Comparison of ENCODE assay signal across 10 cellular contexts in genomic region chr14:63737582-63738006, GRCh38. TPM values are rescaled to one million over a fixed set of nuclear protein-coding genes. Genes with fewer than 3 reads are reported as not detected.
DNase-seq lines count a peak whose midpoint lies in the region; ATAC-seq and TF ChIP-seq lines count a peak whose summit lies in the region.
"Had no signal": no experiment of that assay in that cellular context is flagged by ENCODE, and none has a peak within 500 bp of the region (broad histone marks: within the 10 kb centered on the region; RNA-seq: fewer than 3 reads in every experiment).

No MANE protein-coding gene starts in this region.

- no peaks in the 10 kb centered on the region; the same call in 1 of the 2 replicates for H3K79me2 ChIP-seq in SK-N-SH (ENCODE audit: insufficient read depth)
- H3K79me2 ChIP-seq: parathyroid adenoma had no signal

- TF ChIP-seq RAD21 in SK-N-SH (IDR thresholded peaks at IDR 0.05; ENCODE audit: low read length), result no peak

- H3K27me3 ChIP-seq in SK-N-SH (ENCODE audit: insufficient read depth) (no peaks in the 10 kb centered on the region), testis (no peaks in the 10 kb centered on the region)

- H3K4me3 ChIP-seq in SK-N-SH (ENCODE audit: low read depth in 2 of 2, low read length in 1 of 2) (no peak overlapping the region), testis (no peak overlapping the region)
- H3K4me3 ChIP-seq: K562 had no signal

- H3K4me3 Mint-ChIP-seq in activated naive CD8-positive, alpha-beta T cell treated with anti-CD3 and anti-CD28 coated beads, Interleukin-2, amount 10 ng/mL, durations not matched to agents 7 days and 5 days, result peak overlapping the region; percentile 81

- no peak for TF ChIP-seq EP300 in SK-N-SH (IDR thresholded peaks at IDR 0.05; ENCODE audit: borderline replicate concordance in 1 of 2, low read depth in 1 of 2, low read length in 1 of 2)

- no peak overlapping the region for H2AFZ ChIP-seq in SK-N-SH (ENCODE audit: low read depth)
- H2AFZ ChIP-seq: parathyroid adenoma had no signal

- no peak for DNase-seq in activated naive CD8-positive, alpha-beta T cell treated with anti-CD3 and anti-CD28 coated beads, Interleukin-2, amount 10 ng/mL, durations not matched to agents 7 days and 5 days
- DNase-seq in D341Med (ENCODE audit: low spot score), result no peak
- DNase-seq in SK-N-SH, result no peak
- DNase-seq in testis, result no peak
- DNase-seq in HUDEP-2 (lab: John Stamatoyannopoulos, UW; ENCODE audit: unreplicated experiment in 76 of 76), result no peak

- TF ChIP-seq POLR2A in testis (IDR thresholded peaks at IDR 0.05), result no peak

- 91% methylated on average over 1 of the region's 1 CpG for WGBS in SK-N-SH (ENCODE audit: low lambda C conversion rate)
- 93 to 96% methylated on average over 1 of the region's 1 CpG for WGBS in testis, 2 donors

- TF ChIP-seq CTCF in SK-N-SH (IDR thresholded peaks at IDR 0.05) (no peak), testis (IDR thresholded peaks at IDR 0.05) (no peak)

- peak; percentile 97 for ATAC-seq in GM18858 (IDR thresholded peaks at IDR 0.05; ENCODE audit: unreplicated experiment)
- ATAC-seq in GM21367 (IDR thresholded peaks at IDR 0.05; ENCODE audit: unreplicated experiment), result peak; percentile 91
- peak; percentile 77 for ATAC-seq in HG03108 (IDR thresholded peaks at IDR 0.05; ENCODE audit: unreplicated experiment)
- ATAC-seq in activated naive CD8-positive, alpha-beta T cell treated with anti-CD3 and anti-CD28 coated beads, Interleukin-2, amount 10 ng/mL, durations not matched to agents 7 days and 5 days (ENCODE audit: low read depth), result peak; percentile 86
- ATAC-seq: K562 had no signal

- H3K27ac Mint-ChIP-seq in activated naive CD8-positive, alpha-beta T cell treated with anti-CD3 and anti-CD28 coated beads, Interleukin-2, amount 10 ng/mL, durations not matched to agents 7 days and 5 days, result peak overlapping the region; percentile 91

- no peaks in the 10 kb centered on the region for H3K9me2 ChIP-seq in SK-N-SH

- no peaks in the 10 kb centered on the region for H3F3A ChIP-seq in SK-N-SH (replicated peaks; ENCODE audit: insufficient read depth)

- H3K36me3 Mint-ChIP-seq in activated naive CD8-positive, alpha-beta T cell treated with anti-CD3 and anti-CD28 coated beads, Interleukin-2, amount 10 ng/mL, durations not matched to agents 7 days and 5 days, result no peaks in the 10 kb centered on the region

- CTCF ChIA-PET in SK-N-SH (lab: Yijun Ruan, JAX), result no interaction called here

- H3K27ac ChIP-seq in SK-N-SH (ENCODE audit: low read depth in 2 of 2, low read length in 1 of 2) (no peak overlapping the region), testis (no peak overlapping the region)
- H3K27ac ChIP-seq: parathyroid adenoma had no signal

- no peaks in the 10 kb centered on the region for H3K9me3 Mint-ChIP-seq in activated naive CD8-positive, alpha-beta T cell treated with anti-CD3 and anti-CD28 coated beads, Interleukin-2, amount 10 ng/mL, durations not matched to agents 7 days and 5 days

- H3K36me3 ChIP-seq in SK-N-SH (replicated peaks in 1 of 2; ENCODE audit: control insufficient read depth in 1 of 2, insufficient read depth in 2 of 2, low read length in 1 of 2) (no peaks in the 10 kb centered on the region), testis (ENCODE audit: low read depth, missing control alignments) (no peaks in the 10 kb centered on the region)

- H3K9me3 ChIP-seq in SK-N-SH (no peaks in the 10 kb centered on the region), testis (no peaks in the 10 kb centered on the region)

- no peaks in the 10 kb centered on the region for H4K20me1 ChIP-seq in SK-N-SH (ENCODE audit: insufficient read depth)

- no peak overlapping the region for H3K4me2 ChIP-seq in SK-N-SH

- intact Hi-C loops in testis (cut with DNase I; ENCODE audit: low total_unique reads), result no loop called here

- no peak overlapping the region for H3K9ac ChIP-seq in SK-N-SH
- H3K9ac ChIP-seq: parathyroid adenoma had no signal

- H3K4me1 ChIP-seq in SK-N-SH (ENCODE audit: control insufficient read depth in 1 of 2, insufficient read depth in 2 of 2, low read depth in 1 of 2, low read length in 1 of 2) (no peaks in the 10 kb centered on the region), testis (no peaks in the 10 kb centered on the region)
- H3K4me1 ChIP-seq: parathyroid adenoma had no signal

- POLR2A ChIA-PET in activated naive CD8-positive, alpha-beta T cell treated with anti-CD3 and anti-CD28 coated beads, Interleukin-2, amount 10 ng/mL, durations not matched to agents 7 days and 5 days (lab: Charles Lee), result interaction anchor here (0.9 to 1.6 kb wide), 4 partner anchors 9 to 32 kb away, joined by 3 to 8 read pairs (median 4); partner anchors contain the start of gene SGPP1
- POLR2A ChIA-PET in SK-N-SH (lab: Yijun Ruan, JAX), result no interaction called here

- H3K27me3 Mint-ChIP-seq in activated naive CD8-positive, alpha-beta T cell treated with anti-CD3 and anti-CD28 coated beads, Interleukin-2, amount 10 ng/mL, durations not matched to agents 7 days and 5 days, result peaks cover 2% of the 10 kb centered on the region

- H3K4me1 Mint-ChIP-seq in activated naive CD8-positive, alpha-beta T cell treated with anti-CD3 and anti-CD28 coated beads, Interleukin-2, amount 10 ng/mL, durations not matched to agents 7 days and 5 days, result peaks cover 11% of the 10 kb centered on the region

TF ChIP-seq in SK-N-SH, 30 proteins besides CTCF, POLR2A, EP300 and RAD21:
- no peak for TF ChIP-seq TEAD4 (IDR thresholded peaks at IDR 0.05; ENCODE audit: borderline replicate concordance, insufficient read depth)
- TF ChIP-seq RCOR1 (IDR thresholded peaks at IDR 0.05; ENCODE audit: low read length), result no peak
- no peak for TF ChIP-seq YY1 (IDR thresholded peaks at IDR 0.05; ENCODE audit: low read depth)
- no peak for TF ChIP-seq USF1 (IDR thresholded peaks at IDR 0.05; ENCODE audit: borderline replicate concordance, low read depth)
- no peak for TF ChIP-seq MAX (IDR thresholded peaks at IDR 0.05; ENCODE audit: low read depth)
- no peak for TF ChIP-seq FOXM1 (IDR thresholded peaks at IDR 0.05; ENCODE audit: low read depth)
- no peak for TF ChIP-seq ELF1 (IDR thresholded peaks at IDR 0.05)
- no peak for TF ChIP-seq IRF3 (IDR thresholded peaks at IDR 0.05; ENCODE audit: low read depth, low read length)
- no peak for TF ChIP-seq SMC3 (IDR thresholded peaks at IDR 0.05; ENCODE audit: low read depth, low read length)
- TF ChIP-seq MEF2A (IDR thresholded peaks at IDR 0.05; ENCODE audit: borderline replicate concordance, low read depth), result no peak
- TF ChIP-seq GABPA (IDR thresholded peaks at IDR 0.05; ENCODE audit: low read depth), result no peak
- no peak for TF ChIP-seq EZH2phosphoT487 (IDR thresholded peaks at IDR 0.05; ENCODE audit: borderline replicate concordance, low read depth)
- TF ChIP-seq GATA2 (CRISPR knock-in tag; IDR thresholded peaks at IDR 0.05), result no peak
- no peak for TF ChIP-seq TCF12 (IDR thresholded peaks at IDR 0.05)
- no peak for TF ChIP-seq FOSL2 (IDR thresholded peaks at IDR 0.05; ENCODE audit: borderline replicate concordance, low read depth)
- TF ChIP-seq USF2 (IDR thresholded peaks at IDR 0.05; ENCODE audit: borderline replicate concordance, low read depth, low read length), result no peak
- TF ChIP-seq FOXJ3 (CRISPR knock-in tag; IDR thresholded peaks at IDR 0.05), result no peak

RNA-seq across cellular contexts. Expression of gene SGPP1, which starts 9.7 kb away (rescaled TPM):
- total RNA-seq in activated naive CD8-positive, alpha-beta T cell treated with anti-CD3 and anti-CD28 coated beads, Interleukin-2, amount 10 ng/mL, durations not matched to agents 7 days and 5 days, result 10 to 100 TPM; 14.7 to 15.7 TPM
- polyA plus RNA-seq in SK-N-SH (2012; rRNA removed) (8.1 and 8.4 TPM in 2 replicates), testis (ENCODE audit: insufficient read depth, low read depth, low replicate concordance) (16.9 TPM)
- polyA plus RNA-seq in SK-N-SH (2012; cell fraction: cytosol; rRNA removed), result 11.6 and 12.3 TPM in 2 replicates
- 3.3 and 6.0 TPM in 2 replicates for polyA plus RNA-seq in SK-N-SH (2012; cell fraction: nucleus; rRNA removed)
- total RNA-seq in testis, result 10 to 100 TPM; 27.6 to 30.1 TPM
